Comparison of ENCODE assay signal across 18 cellular contexts in the genomic region with DNA sequence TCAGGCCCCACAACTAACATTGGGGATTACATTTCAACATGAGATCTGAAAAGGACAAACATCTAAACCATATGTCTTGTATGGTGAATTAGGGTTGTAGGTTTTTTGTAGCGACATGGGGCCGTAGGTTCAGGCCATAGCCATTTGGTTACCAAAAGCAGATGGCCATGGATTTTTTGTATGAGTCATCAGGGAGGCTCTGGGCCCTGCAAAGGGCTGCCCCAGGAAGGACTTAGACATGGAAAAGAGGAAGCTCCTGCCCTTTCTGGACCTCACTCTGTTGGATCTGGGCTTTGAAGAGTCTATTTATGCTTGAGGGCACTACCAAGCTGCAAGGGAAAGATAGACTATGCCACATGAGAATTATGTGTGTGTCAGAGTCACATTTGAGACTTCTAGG.
"Had no signal": no experiment of that assay in that cellular context is flagged by ENCODE, and none has a peak within 500 bp of the region (broad histone marks: within the 10 kb centered on the region; RNA-seq: fewer than 3 reads in every experiment).

No MANE protein-coding gene starts in this region.

- DNase-seq: activated CD4-positive, alpha-beta T cell treated with anti-CD3 and anti-CD28 coated beads, Interleukin-2, amount 50 U/mL, for 1 hour; activated CD4-positive, CD25-positive, alpha-beta regulatory T cell treated with anti-CD3 and anti-CD28 coated beads, Interleukin-2, amount 50 U/mL, for 72 hours; activated gamma-delta T cell; foreskin melanocyte; hypothalamus; nephron progenitor cell; nucleus accumbens; stimulated activated CD4-positive, alpha-beta T cell treated with anti-CD3 and anti-CD28 coated beads, Interleukin-15, amount 100 ng/mL, for 24 hours; stimulated activated CD4-positive, alpha-beta T cell treated with anti-CD3 and anti-CD28 coated beads, Interleukin-2, amount 100 ng/mL, for 48 hours; stomach; T1000; upper lobe of left lung had no signal

- H3K9me3 ChIP-seq: ascending aorta, stomach, upper lobe of left lung had no signal

- FAIRE-seq: keratinocyte had no signal

- H3K27ac ChIP-seq: ascending aorta, coronary artery, skin epidermis, stomach, upper lobe of left lung, VCaP had no signal

- H3K4me1 ChIP-seq: ascending aorta, upper lobe of left lung had no signal

- H3K27me3 ChIP-seq: ascending aorta, stomach, upper lobe of left lung had no signal

- H3K4me3 ChIP-seq: ascending aorta, coronary artery, skin epidermis, stomach, upper lobe of left lung had no signal

- H3K36me3 ChIP-seq: ascending aorta, stomach, upper lobe of left lung had no signal

- ATAC-seq: left lobe of liver had no signal
